ENCODE assay signal across 12 cellular contexts in genomic region chr17:15452746-15453145, GRCh38.
"Had no signal": no experiment of that assay in that cellular context is flagged by ENCODE, and none has a peak within 500 bp of the region (broad histone marks: within the 10 kb centered on the region; RNA-seq: fewer than 3 reads in every experiment).

No MANE protein-coding gene starts in this region.

- H3K9ac ChIP-seq: parathyroid adenoma had no signal

- H3K4me3 ChIP-seq: ascending aorta, cardiac muscle cell had no signal

- H3K4me1 ChIP-seq: foreskin keratinocyte had no signal

- DNase-seq: activated CD4-positive, alpha-beta T cell treated with anti-CD3 and anti-CD28 coated beads, Interleukin-2, amount 50 U/mL, for 4 hours; activated CD4-positive, CD25-positive, alpha-beta regulatory T cell treated with anti-CD3 and anti-CD28 coated beads, Interleukin-2, amount 50 U/mL, for 72 hours; activated naive CD4-positive, alpha-beta T cell; activated naive CD8-positive, alpha-beta T cell treated with anti-CD3 and anti-CD28 coated beads, Interleukin-2, amount 10 ng/mL, durations not matched to agents 7 days and 5 days; activated T-cell treated with anti-CD3 and anti-CD28 coated beads for 4 hours; foreskin keratinocyte; naive B cell; stimulated activated CD4-positive, alpha-beta T cell treated with anti-CD3 and anti-CD28 coated beads, Interleukin-2, amount 100 ng/mL, for 48 hours; stimulated activated naive B cell treated with anti-CD40 and anti-IgM and Interleukin-4, amounts not matched to agents 10 μg/mL and 1 μg/mL and 100 μg/mL, for 72 hours had no signal

- H3K36me3 ChIP-seq: cardiac muscle cell had no signal

- H3K27me3 ChIP-seq: ascending aorta, cardiac muscle cell, foreskin keratinocyte had no signal

- H3K27ac ChIP-seq: ascending aorta, cardiac muscle cell, foreskin keratinocyte, parathyroid adenoma had no signal
